In the genomic region with DNA sequence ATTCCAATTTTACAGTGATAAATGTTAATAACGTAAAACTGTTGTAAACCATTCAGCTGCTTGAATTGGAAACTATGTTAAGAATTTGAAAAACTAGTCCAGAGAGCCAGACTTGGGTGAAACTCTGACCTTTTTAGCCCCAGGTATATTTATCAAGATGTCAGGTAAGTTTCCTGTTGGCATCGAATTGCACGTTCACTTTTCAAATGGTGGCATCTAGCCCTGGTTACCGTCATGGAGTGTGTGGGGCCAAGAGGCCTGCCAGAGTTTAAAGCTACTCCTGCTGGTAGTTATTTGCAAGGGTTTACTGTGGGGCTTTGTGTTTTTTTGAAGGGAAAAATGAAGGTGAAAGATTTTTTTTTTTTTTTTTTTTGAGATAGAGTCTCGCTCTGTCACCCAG, we compare ENCODE assay signal across 18 cellular contexts.
"Had no signal": no experiment of that assay in that cellular context is flagged by ENCODE, and none has a peak within 500 bp of the region (broad histone marks: within the 10 kb centered on the region; RNA-seq: fewer than 3 reads in every experiment).

No MANE protein-coding gene starts in this region.

- DNase-seq: activated CD4-positive, alpha-beta memory T cell treated with anti-CD3 and anti-CD28 coated beads, Interleukin-2, amount 10 ng/mL, durations not matched to agents 7 days and 5 days; activated CD4-positive, alpha-beta T cell treated with anti-CD3 and anti-CD28 coated beads for 36 hours; activated CD8-positive, alpha-beta memory T cell treated with anti-CD3 and anti-CD28 coated beads, Interleukin-2, amount 50 U/mL, for 4 hours; activated gamma-delta T cell treated with Interleukin-2 at 50 U/mL for 16 hours; activated naive CD8-positive, alpha-beta T cell treated with anti-CD3 and anti-CD28 coated beads, Interleukin-2, amount 10 ng/mL, durations not matched to agents 7 days and 5 days; activated T-cell treated with anti-CD3 and anti-CD28 coated beads, Interleukin-2, amount 50 U/mL, for 72 hours; dorsolateral prefrontal cortex; foreskin keratinocyte; head of caudate nucleus; left ventricle myocardium superior; ovary; stomach; T1000; uterus; WERI-Rb-1 had no signal

- H3K27ac Mint-ChIP-seq: activated CD4-positive, alpha-beta memory T cell treated with anti-CD3 and anti-CD28 coated beads, Interleukin-2, amount 10 ng/mL, durations not matched to agents 7 days and 5 days; activated CD4-positive, alpha-beta T cell treated with anti-CD3 and anti-CD28 coated beads for 36 hours; activated naive CD8-positive, alpha-beta T cell treated with anti-CD3 and anti-CD28 coated beads, Interleukin-2, amount 10 ng/mL, durations not matched to agents 7 days and 5 days; activated T-cell treated with anti-CD3 and anti-CD28 coated beads, Interleukin-2, amount 50 U/mL, for 72 hours; neural progenitor cell had no signal

- H3K9me3 Mint-ChIP-seq: activated CD4-positive, alpha-beta memory T cell treated with anti-CD3 and anti-CD28 coated beads, Interleukin-2, amount 10 ng/mL, durations not matched to agents 7 days and 5 days; activated naive CD8-positive, alpha-beta T cell treated with anti-CD3 and anti-CD28 coated beads, Interleukin-2, amount 10 ng/mL, durations not matched to agents 7 days and 5 days; activated T-cell treated with anti-CD3 and anti-CD28 coated beads, Interleukin-2, amount 50 U/mL, for 72 hours; neural progenitor cell had no signal

- H3K4me3 Mint-ChIP-seq: activated CD4-positive, alpha-beta memory T cell treated with anti-CD3 and anti-CD28 coated beads, Interleukin-2, amount 10 ng/mL, durations not matched to agents 7 days and 5 days; activated CD4-positive, alpha-beta T cell treated with anti-CD3 and anti-CD28 coated beads for 36 hours; activated naive CD8-positive, alpha-beta T cell treated with anti-CD3 and anti-CD28 coated beads, Interleukin-2, amount 10 ng/mL, durations not matched to agents 7 days and 5 days; activated T-cell treated with anti-CD3 and anti-CD28 coated beads, Interleukin-2, amount 50 U/mL, for 72 hours; neural progenitor cell had no signal

- H3K4me1 Mint-ChIP-seq: activated CD4-positive, alpha-beta memory T cell treated with anti-CD3 and anti-CD28 coated beads, Interleukin-2, amount 10 ng/mL, durations not matched to agents 7 days and 5 days; activated naive CD8-positive, alpha-beta T cell treated with anti-CD3 and anti-CD28 coated beads, Interleukin-2, amount 10 ng/mL, durations not matched to agents 7 days and 5 days had no signal

- H3K4me1 ChIP-seq: foreskin keratinocyte, uterus had no signal

- H3K27ac ChIP-seq: dorsolateral prefrontal cortex, foreskin keratinocyte, neural progenitor cell, ovary, skin epidermis, thoracic aorta, uterus, WERI-Rb-1 had no signal

- H3K9ac ChIP-seq: neural progenitor cell had no signal

- H3K27me3 ChIP-seq: dorsolateral prefrontal cortex, foreskin keratinocyte, neural progenitor cell, ovary, stomach, uterus had no signal

- H3K4me2 ChIP-seq: neural progenitor cell had no signal

- H3K36me3 ChIP-seq: neural progenitor cell, ovary, uterus had no signal

- H3K36me3 Mint-ChIP-seq: activated naive CD8-positive, alpha-beta T cell treated with anti-CD3 and anti-CD28 coated beads, Interleukin-2, amount 10 ng/mL, durations not matched to agents 7 days and 5 days had no signal

- ATAC-seq: activated CD4-positive, alpha-beta T cell treated with anti-CD3 and anti-CD28 coated beads for 36 hours; activated T-cell treated with anti-CD3 and anti-CD28 coated beads, Interleukin-2, amount 50 U/mL, for 72 hours; foreskin keratinocyte had no signal

- H3K27me3 Mint-ChIP-seq: activated CD4-positive, alpha-beta memory T cell treated with anti-CD3 and anti-CD28 coated beads, Interleukin-2, amount 10 ng/mL, durations not matched to agents 7 days and 5 days; activated CD4-positive, alpha-beta T cell treated with anti-CD3 and anti-CD28 coated beads for 36 hours; activated naive CD8-positive, alpha-beta T cell treated with anti-CD3 and anti-CD28 coated beads, Interleukin-2, amount 10 ng/mL, durations not matched to agents 7 days and 5 days had no signal

- H2AFZ ChIP-seq: neural progenitor cell had no signal

- H3K9me3 ChIP-seq: ovary, stomach, thoracic aorta, uterus had no signal

- H3K4me3 ChIP-seq: dorsolateral prefrontal cortex, neural progenitor cell, ovary, skin epidermis, stomach, thoracic aorta, uterus had no signal
